In genomic region chr1:114153051-114153620, GRCh38 we compare ENCODE assay signal across 8 cellular contexts. TPM values are rescaled to one million over a fixed set of nuclear protein-coding genes. Genes with fewer than 3 reads are reported as not detected.
DNase-seq lines count a peak whose midpoint lies in the region; ATAC-seq, FAIRE-seq and TF ChIP-seq lines count a peak whose summit lies in the region.

No MANE protein-coding gene starts in this region.

- no peak for FAIRE-seq in keratinocyte (lab: Jason Lieb, UNC)

- dilution Hi-C loops in keratinocyte (cut with MboI; ENCODE audit: extremely low pct_ligation_motif_present, low sequenced_read_pairs): no loop called here

- H3K4me3 ChIP-seq in keratinocyte (ENCODE audit: control insufficient read depth in 2 of 3, extremely low read depth in 1 of 3, insufficient read depth in 2 of 3, low read depth in 1 of 3, low read length in 3 of 3): no peak overlapping the region

- peaks cover 67% of the 10 kb centered on the region for H3K27me3 ChIP-seq in keratinocyte (ENCODE audit: control insufficient read depth, extremely low read depth, insufficient read depth, low read length)

- H3K4me1 ChIP-seq in keratinocyte (ENCODE audit: control insufficient read depth, extremely low read depth, insufficient read depth, low read length): peaks cover 15% of the 10 kb centered on the region

- H3K36me3 Mint-ChIP-seq in activated naive CD8-positive, alpha-beta T cell treated with anti-CD3 and anti-CD28 coated beads for 36 hours: no peaks in the 10 kb centered on the region

- peak overlapping the region; percentile 12 for H3K4me3 Mint-ChIP-seq in activated naive CD8-positive, alpha-beta T cell treated with anti-CD3 and anti-CD28 coated beads for 36 hours

- DNase-seq in NCI-H345 (lab: John Stamatoyannopoulos, UW): peak; percentile 9
- DNase-seq in NCI-H345 treated with DMSO at 0.1 percent for 48 hours (lab: John Stamatoyannopoulos, UW; ENCODE audit: unreplicated experiment): no peak
- DNase-seq in activated naive CD8-positive, alpha-beta T cell treated with anti-CD3 and anti-CD28 coated beads for 36 hours: no peak
- DNase-seq in keratinocyte (ENCODE audit: low read depth, low spot score): no peak
- peak; percentile 11 for DNase-seq in stimulated activated naive CD8-positive, alpha-beta T cell treated with anti-CD3 and anti-CD28 coated beads, Interleukin-15, Interleukin-2, amounts not matched to agents 100 U/mL and 50 U/mL, for 24 hours
- DNase-seq in iPS-NIHi11 (ENCODE audit: low spot score): no peak
- DNase-seq in activated CD4-positive, alpha-beta T cell treated with anti-CD3 and anti-CD28 coated beads, Interleukin-2, amount 50 U/mL, for 4 hours: no peak

- no peaks in the 10 kb centered on the region for H3K9me3 Mint-ChIP-seq in activated naive CD8-positive, alpha-beta T cell treated with anti-CD3 and anti-CD28 coated beads for 36 hours

- H4K20me1 ChIP-seq in keratinocyte (ENCODE audit: control insufficient read depth, extremely low read depth, insufficient read depth, low read length): peaks cover 14% of the 10 kb centered on the region

- H3K36me3 ChIP-seq in keratinocyte (ENCODE audit: control insufficient read depth in 2 of 2, extremely low read depth in 1 of 2, insufficient read depth in 2 of 2, low read length in 2 of 2): no peaks in the 10 kb centered on the region

- H3K27ac ChIP-seq in keratinocyte (ENCODE audit: control insufficient read depth, insufficient read depth, low read length): no peak overlapping the region

- H3K9ac ChIP-seq in keratinocyte (ENCODE audit: control insufficient read depth, extremely low read depth, insufficient read depth, low read length): no peak overlapping the region

- H3K4me2 ChIP-seq in keratinocyte (ENCODE audit: control insufficient read depth, extremely low read depth, insufficient read depth, low read depth, low read length): peak overlapping the region; percentile 32

- no peak for ATAC-seq in stimulated activated naive CD8-positive, alpha-beta T cell treated with anti-CD3 and anti-CD28 coated beads, Interleukin-15, Interleukin-2, amounts not matched to agents 100 U/mL and 50 U/mL, for 24 hours
- ATAC-seq in HG03139 (IDR thresholded peaks at IDR 0.05; ENCODE audit: unreplicated experiment): no peak

- no peak overlapping the region for H2AFZ ChIP-seq in keratinocyte (ENCODE audit: control insufficient read depth, low read length)

- peaks cover 12% of the 10 kb centered on the region for H3K4me1 Mint-ChIP-seq in activated naive CD8-positive, alpha-beta T cell treated with anti-CD3 and anti-CD28 coated beads for 36 hours

- H3K27ac Mint-ChIP-seq in activated naive CD8-positive, alpha-beta T cell treated with anti-CD3 and anti-CD28 coated beads for 36 hours: no peak overlapping the region

- H3K9me3 ChIP-seq in keratinocyte (ENCODE audit: control insufficient read depth, low read depth, low read length): no peaks in the 10 kb centered on the region

- H3K79me2 ChIP-seq in keratinocyte (ENCODE audit: control insufficient read depth, insufficient read depth, low read length): no peaks in the 10 kb centered on the region

- no peaks in the 10 kb centered on the region for H3K9me1 ChIP-seq in keratinocyte (ENCODE audit: control insufficient read depth, extremely low read depth, insufficient read depth, low read length)

- H3K27me3 Mint-ChIP-seq in activated naive CD8-positive, alpha-beta T cell treated with anti-CD3 and anti-CD28 coated beads for 36 hours: peaks cover 84% of the 10 kb centered on the region

- no peak for TF ChIP-seq CTCF in keratinocyte (optimal IDR thresholded peaks at IDR 0.05 in 1 of 3, IDR thresholded peaks at IDR 0.05 in 1 of 3, conservative IDR thresholded peaks at IDR 0.05 in 1 of 3; ENCODE audit: extremely low read depth in 1 of 3, insufficient read depth in 2 of 3, low read length in 3 of 3)

RNA-seq across cellular contexts. Expression of gene SYT6, which starts 0.5 kb away (rescaled TPM):
- total RNA-seq in activated naive CD8-positive, alpha-beta T cell treated with anti-CD3 and anti-CD28 coated beads for 36 hours: not detected
- polyA plus RNA-seq in keratinocyte: not detected in 3 replicates
- not detected for polyA plus RNA-seq in keratinocyte (2011; ENCODE audit: low read depth)
- polyA plus RNA-seq in keratinocyte (2011; cell fraction: cytosol; rRNA removed): not detected in 2 replicates
- polyA plus RNA-seq in keratinocyte (2011; cell fraction: nucleus; rRNA removed): not detected in 2 replicates
- polyA plus RNA-seq in keratinocyte (2012; ENCODE audit: low replicate concordance): not detected in 2 replicates
- not detected in 3 replicates for polyA minus RNA-seq in keratinocyte
- polyA minus RNA-seq in keratinocyte (2011; cell fraction: cytosol; rRNA and poly(A)+ RNA removed): not detected
- polyA minus RNA-seq in keratinocyte (2011; cell fraction: nucleus; rRNA and poly(A)+ RNA removed): not detected in 2 replicates

Comparison
In these comparisons a context has a peak if more than half of its experiments do, and no peak if none do; other contexts are left out.
1. DNase-seq: peak in NCI-H345 (single experiment) and stimulated activated naive CD8-positive, alpha-beta T cell treated with anti-CD3 and anti-CD28 coated beads, Interleukin-15, Interleukin-2, amounts not matched to agents 100 U/mL and 50 U/mL, for 24 hours (single experiment); none in NCI-H345 treated with DMSO at 0.1 percent for 48 hours (single experiment), activated naive CD8-positive, alpha-beta T cell treated with anti-CD3 and anti-CD28 coated beads for 36 hours (single experiment), keratinocyte (single experiment), iPS-NIHi11 (single experiment) and activated CD4-positive, alpha-beta T cell treated with anti-CD3 and anti-CD28 coated beads, Interleukin-2, amount 50 U/mL, for 4 hours (0 of 2).